In the genomic region with DNA sequence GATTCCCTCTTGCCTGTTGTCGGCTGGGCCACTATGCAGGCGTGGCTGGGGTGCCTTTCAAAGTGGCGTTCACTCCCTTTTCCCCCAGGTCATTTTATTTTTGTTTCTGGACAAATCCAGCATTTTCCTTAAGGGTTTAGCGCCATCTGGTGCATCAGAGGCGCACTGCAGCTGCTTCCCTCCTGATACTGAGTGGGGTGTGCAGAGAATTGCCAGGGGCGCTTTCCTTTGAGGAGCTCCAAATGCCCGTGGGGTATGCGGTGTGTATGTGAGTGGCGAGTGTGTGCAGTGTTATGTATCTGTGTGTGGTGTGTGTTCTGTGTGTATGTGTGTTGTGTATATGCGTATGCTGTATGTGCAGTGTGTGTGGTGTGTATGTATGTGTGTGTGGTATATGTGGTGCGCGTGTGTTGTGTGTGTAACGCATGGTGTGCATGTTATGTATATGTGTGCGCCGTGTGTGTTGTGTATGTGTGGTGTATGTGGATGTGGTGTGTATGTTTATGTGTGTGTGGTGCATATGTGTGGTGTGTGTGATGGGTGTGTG, we compare ENCODE assay signal across 8 cellular contexts.
DNase-seq lines count a peak whose midpoint lies in the region; ATAC-seq, FAIRE-seq and TF ChIP-seq lines count a peak whose summit lies in the region.

No MANE protein-coding gene starts in this region.

- ATAC-seq in GM21360 (IDR thresholded peaks at IDR 0.05; ENCODE audit: unreplicated experiment) = peak; percentile 45
- ATAC-seq in HG02852 (IDR thresholded peaks at IDR 0.05; ENCODE audit: unreplicated experiment) = no peak

- H3K4me3 ChIP-seq in brain microvascular endothelial cell (ENCODE audit: low read depth, low read length) = no peak overlapping the region

- no peaks in the 10 kb centered on the region for H3K36me3 ChIP-seq in brain microvascular endothelial cell (replicated peaks)

- H3K27ac ChIP-seq in brain microvascular endothelial cell = no peak overlapping the region

- H3K27me3 ChIP-seq in brain microvascular endothelial cell (replicated peaks) = no peaks in the 10 kb centered on the region

- FAIRE-seq in TTC549 (lab: Jason Lieb, UNC) = peak; percentile 68

- peak; percentile 97 for TF ChIP-seq CTCF in brain microvascular endothelial cell (IDR thresholded peaks at IDR 0.05; ENCODE audit: low read depth, low read length, missing control alignments)

- DNase-seq in COLO829 (ENCODE audit: low spot score) (peak; percentile 56), NAMALWA (ENCODE audit: low spot score) (peak; percentile 75), brain microvascular endothelial cell (peak; percentile 53), inferior parietal cortex (ENCODE audit: extremely low spot score) (peak; percentile 93)
- peak; percentile 10 to 41 for DNase-seq in stimulated activated CD4-positive, alpha-beta T cell treated with anti-CD3 and anti-CD28 coated beads, Interleukin-15, amount 100 ng/mL, for 48 hours (ENCODE audit: low read depth in 2 of 2)

- in situ Hi-C loops in brain microvascular endothelial cell (cut with HindIII; ENCODE audit: low pct_ligation_motif_present, low sequenced_read_pairs) = loop anchor here (25.0 kb wide), 1 partner anchor 412 kb away; no protein-coding TSS in a partner anchor

Comparison
In these comparisons a context has a peak if more than half of its experiments do, and no peak if none do; other contexts are left out.
1. DNase-seq: peak in every context shown above with its lines; median percentile 93 in inferior parietal cortex; 75 in NAMALWA; 56 in COLO829; 53 in brain microvascular endothelial cell; 26 in stimulated activated CD4-positive, alpha-beta T cell treated with anti-CD3 and anti-CD28 coated beads, Interleukin-15, amount 100 ng/mL, for 48 hours.